ENCODE assay signal across 1 cellular context in genomic region chr3:146382386-146382785, GRCh38.
TF ChIP-seq lines count a peak whose summit lies in the region.

No MANE protein-coding gene starts in this region.

TF ChIP-seq in GM12878, 131 proteins besides CTCF, POLR2A, EP300 and RAD21 (continued from another document):
- TF ChIP-seq PKNOX1 (IDR thresholded peaks at IDR 0.05) (no peak), ATF7 (IDR thresholded peaks at IDR 0.05; ENCODE audit: low read depth) (no peak), ZNF687 (IDR thresholded peaks at IDR 0.05) (no peak), SIN3A (IDR thresholded peaks at IDR 0.05; ENCODE audit: low read depth, low read length) (no peak), SMAD1 (IDR thresholded peaks at IDR 0.05; ENCODE audit: low read depth, partially characterized antibody) (no peak), HDAC2 (IDR thresholded peaks at IDR 0.05) (no peak)
